8 cellular contexts compared by ENCODE assay signal in the genomic region with DNA sequence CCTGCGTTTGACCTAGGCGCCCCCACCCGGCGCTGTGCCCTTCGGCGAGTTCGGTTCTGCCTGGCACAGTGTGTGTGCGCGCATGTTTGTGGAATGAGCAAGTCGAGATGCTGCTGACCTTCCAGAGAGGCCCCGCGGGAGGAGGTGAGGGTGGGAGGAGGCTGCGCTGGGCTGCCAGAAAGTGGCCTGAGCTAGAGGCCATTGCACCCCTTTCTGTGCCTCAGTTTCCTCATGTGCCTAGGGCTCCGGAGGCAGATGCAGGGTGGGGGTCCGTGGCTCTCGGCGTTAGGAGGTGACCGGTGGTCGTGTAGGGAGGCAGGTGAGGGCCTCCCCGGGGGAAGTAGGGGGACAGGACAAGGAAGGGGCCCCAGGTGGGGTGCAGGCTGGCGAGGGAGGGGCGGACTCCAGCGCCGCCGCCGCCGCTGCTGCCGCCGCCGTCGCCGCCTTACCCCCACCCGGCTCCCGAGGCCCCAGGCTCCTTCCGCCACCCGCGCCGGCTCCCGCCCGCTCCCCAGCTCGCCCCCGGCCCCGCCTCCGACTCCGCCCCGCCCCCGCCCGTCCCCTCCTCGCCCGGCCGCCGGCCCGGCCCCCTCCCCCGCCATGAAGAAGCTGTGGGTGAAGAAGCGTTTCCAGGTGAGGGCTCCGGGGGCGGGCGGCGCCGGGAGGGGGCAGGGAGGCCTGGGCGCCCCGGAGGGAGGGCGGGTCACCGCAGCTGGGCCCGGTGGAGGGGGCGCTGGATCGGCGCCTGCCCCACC. TPM values are rescaled to one million over a fixed set of nuclear protein-coding genes. Genes with fewer than 3 reads are reported as not detected.
DNase-seq lines count a peak whose midpoint lies in the region; ATAC-seq and TF ChIP-seq lines count a peak whose summit lies in the region.

No MANE protein-coding gene starts in this region.

- DNase-seq in EH (ENCODE audit: low read depth) (peak; percentile 83), NCI-H69 (lab: John Stamatoyannopoulos, UW) (peak; percentile 79), fibroblast of pulmonary artery (ENCODE audit: low read depth) (peak; percentile 46), upper lobe of left lung (peak in 1 of 2 donors; percentile 89), OCI-M1 (lab: John Stamatoyannopoulos, UW) (no peak)

- TF ChIP-seq CTCF in fibroblast of pulmonary artery (IDR thresholded peaks at IDR 0.05; ENCODE audit: low read length, missing control alignments): no peak
- TF ChIP-seq CTCF in upper lobe of left lung (IDR thresholded peaks at IDR 0.05): no peak

- H3K27ac Mint-ChIP-seq in activated T-helper 17 cell treated with anti-CD3 and anti-CD28 coated beads, Interleukin-2, amount 50 U/mL, for 72 hours: peak overlapping the region; percentile 79

- TF ChIP-seq POLR2A in upper lobe of left lung (IDR thresholded peaks at IDR 0.05): no peak

- peak overlapping the region in 2 of 4 donors; percentile 11 to 69 for H3K27ac ChIP-seq in upper lobe of left lung

- no peak overlapping the region for H2AFZ ChIP-seq in neuron (ENCODE audit: low read depth, low read length)

- no peaks in the 10 kb centered on the region for H3K36me3 Mint-ChIP-seq in activated T-helper 17 cell treated with anti-CD3 and anti-CD28 coated beads, Interleukin-2, amount 50 U/mL, for 72 hours (ENCODE audit: low read depth)

- peaks cover 9% of the 10 kb centered on the region for H3K27me3 Mint-ChIP-seq in activated T-helper 17 cell treated with anti-CD3 and anti-CD28 coated beads, Interleukin-2, amount 50 U/mL, for 72 hours

- peaks cover 45% of the 10 kb centered on the region for H3K27me3 ChIP-seq in neuron (ENCODE audit: insufficient read depth, low read length)
- H3K27me3 ChIP-seq in upper lobe of left lung: peaks cover 0 to 17% (median 8%) of the 10 kb centered on the region in 4 donors

- peak overlapping the region; percentile 79 for H3K4me3 Mint-ChIP-seq in activated T-helper 17 cell treated with anti-CD3 and anti-CD28 coated beads, Interleukin-2, amount 50 U/mL, for 72 hours

- WGBS in upper lobe of left lung, 2 donors: 4 to 10% methylated on average over 4 to 27 of the region's 68 CpGs

- H3K36me3 ChIP-seq in neuron (ENCODE audit: insufficient read depth, low read length) (no peaks in the 10 kb centered on the region), upper lobe of left lung (no peaks in the 10 kb centered on the region)

- H3K4me1 Mint-ChIP-seq in activated T-helper 17 cell treated with anti-CD3 and anti-CD28 coated beads, Interleukin-2, amount 50 U/mL, for 72 hours: peaks cover 5% of the 10 kb centered on the region

- H3K4me3 ChIP-seq in fibroblast of pulmonary artery (replicated peaks; ENCODE audit: low read depth, low read length): peak overlapping the region; percentile 55
- peak overlapping the region; percentile 49 for H3K4me3 ChIP-seq in neuron (ENCODE audit: low read length)
- peak overlapping the region in 3 of 4 donors; percentile 49 to 57 (median 56) for H3K4me3 ChIP-seq in upper lobe of left lung

- H3K9me3 ChIP-seq in neuron (ENCODE audit: low read length) (no peaks in the 10 kb centered on the region), upper lobe of left lung (no peaks in the 10 kb centered on the region)

- H3K4me1 ChIP-seq in neuron (ENCODE audit: insufficient read depth, low read length) (peaks cover 29% of the 10 kb centered on the region), upper lobe of left lung (peaks cover 7 to 18% (median 12%) of the 10 kb centered on the region in 4 donors)

- ATAC-seq in activated T-helper 17 cell treated with anti-CD3 and anti-CD28 coated beads, Interleukin-2, amount 50 U/mL, for 72 hours (replicated peaks): peak; percentile 54
- ATAC-seq in upper lobe of left lung (ENCODE audit: low FRiP score in 2 of 2): peak in 1 of 2 donors; percentile 41
- ATAC-seq in GM21360 (IDR thresholded peaks at IDR 0.05; ENCODE audit: unreplicated experiment): no peak

- TF ChIP-seq EP300 in upper lobe of left lung (IDR thresholded peaks at IDR 0.05): no peak

- no peaks in the 10 kb centered on the region for H3K9me3 Mint-ChIP-seq in activated T-helper 17 cell treated with anti-CD3 and anti-CD28 coated beads, Interleukin-2, amount 50 U/mL, for 72 hours

RNA-seq across cellular contexts. Expression of a gene that starts 7.0 kb away (rescaled TPM):
- total RNA-seq in activated T-helper 17 cell treated with anti-CD3 and anti-CD28 coated beads, Interleukin-2, amount 50 U/mL, for 72 hours: 1 to 10 TPM in 1 of 2 donors, under 1 TPM in 1; 0.79 to 1.7 TPM
- total RNA-seq in upper lobe of left lung: 1 to 10 TPM; 2.3 to 8.9 (median 4.9) TPM

RNA-seq across cellular contexts. Expression of a gene that starts 23.5 kb away (rescaled TPM):
- not detected for total RNA-seq in activated T-helper 17 cell treated with anti-CD3 and anti-CD28 coated beads, Interleukin-2, amount 50 U/mL, for 72 hours
- total RNA-seq in upper lobe of left lung: 100 to 1,000 TPM in 2 of 6 donors, 10 to 100 TPM in 4; 39.7 to 299 (median 70.8) TPM

RNA-seq across cellular contexts. Expression of a gene that starts 53.9 kb away (rescaled TPM):
- 10 to 100 TPM; 80.9 to 99.6 TPM for total RNA-seq in activated T-helper 17 cell treated with anti-CD3 and anti-CD28 coated beads, Interleukin-2, amount 50 U/mL, for 72 hours
- 100 to 1,000 TPM in 1 of 6 donors, 10 to 100 TPM in 5; 31.9 to 141 (median 75.1) TPM for total RNA-seq in upper lobe of left lung

RNA-seq across cellular contexts. Expression of a gene that starts 57.1 kb away (rescaled TPM):
- total RNA-seq in activated T-helper 17 cell treated with anti-CD3 and anti-CD28 coated beads, Interleukin-2, amount 50 U/mL, for 72 hours: 10 to 100 TPM; 31.7 to 36.3 TPM
- total RNA-seq in upper lobe of left lung: 10 to 100 TPM; 20.8 to 38.5 (median 24.9) TPM

Comparison
In these comparisons a context has a peak if more than half of its experiments do, and no peak if none do; other contexts are left out.
1. RNA of a gene that starts 23.5 kb away (total RNA-seq): 39.7 to 299 TPM in upper lobe of left lung; not detected in activated T-helper 17 cell treated with anti-CD3 and anti-CD28 coated beads, Interleukin-2, amount 50 U/mL, for 72 hours; every median in the first group is over 10 times any median in the second.
2. Peak in every context shown above with its lines, with median percentiles within 50 percentile points of each other: H3K4me3 ChIP-seq.